Comparison of ENCODE assay signal across 2 cellular contexts in the genomic region with DNA sequence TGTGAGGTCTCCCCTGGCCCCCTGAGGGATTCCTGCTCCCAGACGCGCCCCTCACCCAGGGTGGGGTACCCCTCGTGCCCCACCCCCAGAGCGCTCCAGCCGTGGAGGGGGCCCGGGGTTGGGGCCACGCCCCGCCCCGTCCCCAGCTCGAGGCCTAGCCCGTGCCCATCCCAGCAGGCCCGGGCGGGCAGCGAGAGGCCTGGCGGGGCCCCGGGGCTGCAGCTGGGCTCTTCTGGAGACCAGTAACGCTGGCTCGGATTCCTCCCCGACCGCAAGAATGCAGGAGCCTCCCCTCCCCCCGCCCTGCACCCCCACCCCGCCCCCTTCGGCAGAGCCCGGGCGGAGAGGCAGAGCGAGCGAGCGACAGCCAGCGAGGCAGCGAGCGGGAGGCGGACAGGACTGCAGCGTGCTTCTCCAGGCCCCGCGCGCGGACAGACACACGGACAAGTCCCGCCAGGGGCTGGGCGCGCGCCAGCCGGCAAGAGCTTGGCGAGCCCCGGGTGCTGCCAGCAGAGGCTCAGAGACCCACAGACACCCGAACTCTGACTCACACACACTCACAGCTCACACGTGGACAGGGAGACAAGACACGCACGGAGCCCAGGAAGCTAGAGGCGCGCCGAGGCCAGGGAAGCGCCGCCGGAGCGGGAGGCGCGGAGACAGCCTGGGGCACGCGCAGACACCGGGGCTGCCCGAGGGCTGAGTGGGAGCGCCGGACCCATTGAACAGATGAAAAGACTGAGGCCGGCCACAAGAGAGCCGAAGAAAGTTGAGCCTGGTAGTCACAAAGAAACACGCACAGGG.
TF ChIP-seq lines count a peak whose summit lies in the region.

No MANE protein-coding gene starts in this region.

TF ChIP-seq in SK-N-SH, 30 proteins besides CTCF, POLR2A, EP300 and RAD21:
- TF ChIP-seq TCF12 (IDR thresholded peaks at IDR 0.05) (peak; percentile 31; the same call in 1 of the 2 replicates), MXI1 (IDR thresholded peaks at IDR 0.05; ENCODE audit: low read depth, low read length) (no peak), JUND (IDR thresholded peaks at IDR 0.05) (0 out of 2 replicates have a peak, but pooled peaks have one; percentile 9), FOXM1 (IDR thresholded peaks at IDR 0.05; ENCODE audit: low read depth) (0 out of 2 replicates have a peak, but pooled peaks have one; percentile 6), NFIC (IDR thresholded peaks at IDR 0.05; ENCODE audit: borderline replicate concordance) (peak; percentile 54; the same call in 1 of the 2 replicates), CHD2 (IDR thresholded peaks at IDR 0.05; ENCODE audit: low read length, partially characterized antibody) (no peak), TAF1 (IDR thresholded peaks at IDR 0.05; ENCODE audit: borderline replicate concordance, low read depth, low read length) (peak; percentile 49; the same call in 1 of the 2 replicates), TEAD4 (IDR thresholded peaks at IDR 0.05; ENCODE audit: borderline replicate concordance, insufficient read depth) (peak; percentile 50; the same call in 1 of the 2 replicates)
- TF ChIP-seq, protein P1, sequence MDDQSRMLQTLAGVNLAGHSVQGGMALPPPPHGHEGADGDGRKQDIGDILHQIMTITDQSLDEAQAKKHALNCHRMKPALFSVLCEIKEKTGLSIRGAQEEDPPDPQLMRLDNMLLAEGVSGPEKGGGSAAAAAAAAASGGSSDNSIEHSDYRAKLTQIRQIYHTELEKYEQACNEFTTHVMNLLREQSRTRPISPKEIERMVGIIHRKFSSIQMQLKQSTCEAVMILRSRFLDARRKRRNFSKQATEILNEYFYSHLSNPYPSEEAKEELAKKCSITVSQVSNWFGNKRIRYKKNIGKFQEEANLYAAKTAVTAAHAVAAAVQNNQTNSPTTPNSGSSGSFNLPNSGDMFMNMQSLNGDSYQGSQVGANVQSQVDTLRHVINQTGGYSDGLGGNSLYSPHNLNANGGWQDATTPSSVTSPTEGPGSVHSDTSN (IDR thresholded peaks at IDR 0.05) = peak; percentile 5; the same call in 1 of the 2 replicates

TF ChIP-seq in K562, 482 proteins besides CTCF, POLR2A, EP300 and RAD21 (continues in another document):
- TF ChIP-seq YBX1 (IDR thresholded peaks at IDR 0.05) = no peak
- no peak for TF ChIP-seq SREBF2 (CRISPR knock-in tag; IDR thresholded peaks at IDR 0.05)
- no peak for TF ChIP-seq ZC3H11A (IDR thresholded peaks at IDR 0.05; ENCODE audit: low read depth, low read length)
- TF ChIP-seq THRAP3 (IDR thresholded peaks at IDR 0.05; ENCODE audit: borderline replicate concordance) = no peak
- peak; percentile 73 for TF ChIP-seq FOSL1 (tag; conservative IDR thresholded peaks at IDR 0.05)
- no peak for TF ChIP-seq SIN3B (IDR thresholded peaks at IDR 0.05; ENCODE audit: low read depth)
- peak; percentile 63 for TF ChIP-seq ZFX (CRISPR knock-in tag; IDR thresholded peaks at IDR 0.05)
- TF ChIP-seq, protein P2, sequence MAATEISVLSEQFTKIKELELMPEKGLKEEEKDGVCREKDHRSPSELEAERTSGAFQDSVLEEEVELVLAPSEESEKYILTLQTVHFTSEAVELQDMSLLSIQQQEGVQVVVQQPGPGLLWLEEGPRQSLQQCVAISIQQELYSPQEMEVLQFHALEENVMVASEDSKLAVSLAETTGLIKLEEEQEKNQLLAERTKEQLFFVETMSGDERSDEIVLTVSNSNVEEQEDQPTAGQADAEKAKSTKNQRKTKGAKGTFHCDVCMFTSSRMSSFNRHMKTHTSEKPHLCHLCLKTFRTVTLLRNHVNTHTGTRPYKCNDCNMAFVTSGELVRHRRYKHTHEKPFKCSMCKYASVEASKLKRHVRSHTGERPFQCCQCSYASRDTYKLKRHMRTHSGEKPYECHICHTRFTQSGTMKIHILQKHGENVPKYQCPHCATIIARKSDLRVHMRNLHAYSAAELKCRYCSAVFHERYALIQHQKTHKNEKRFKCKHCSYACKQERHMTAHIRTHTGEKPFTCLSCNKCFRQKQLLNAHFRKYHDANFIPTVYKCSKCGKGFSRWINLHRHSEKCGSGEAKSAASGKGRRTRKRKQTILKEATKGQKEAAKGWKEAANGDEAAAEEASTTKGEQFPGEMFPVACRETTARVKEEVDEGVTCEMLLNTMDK (IDR thresholded peaks at IDR 0.05; ENCODE audit: borderline replicate concordance, insufficient read depth, low read depth, low read length, poor library complexity, severe bottlenecking) = no peak
- TF ChIP-seq, protein P3, sequence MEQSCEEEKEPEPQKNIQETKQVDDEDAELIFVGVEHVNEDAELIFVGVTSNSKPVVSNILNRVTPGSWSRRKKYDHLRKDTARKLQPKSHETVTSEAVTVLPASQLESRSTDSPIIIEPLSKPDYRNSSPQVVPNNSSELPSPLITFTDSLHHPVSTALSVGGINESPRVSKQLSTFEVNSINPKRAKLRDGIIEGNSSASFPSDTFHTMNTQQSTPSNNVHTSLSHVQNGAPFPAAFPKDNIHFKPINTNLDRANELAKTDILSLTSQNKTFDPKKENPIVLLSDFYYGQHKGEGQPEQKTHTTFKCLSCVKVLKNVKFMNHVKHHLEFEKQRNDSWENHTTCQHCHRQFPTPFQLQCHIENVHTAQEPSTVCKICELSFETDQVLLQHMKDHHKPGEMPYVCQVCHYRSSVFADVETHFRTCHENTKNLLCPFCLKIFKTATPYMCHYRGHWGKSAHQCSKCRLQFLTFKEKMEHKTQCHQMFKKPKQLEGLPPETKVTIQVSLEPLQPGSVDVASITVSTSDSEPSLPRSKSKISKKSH (CRISPR knock-in tag; IDR thresholded peaks at IDR 0.05) = no peak
- TF ChIP-seq SMAD4 (CRISPR knock-in tag; conservative IDR thresholded peaks at IDR 0.05) = peak; percentile 26; the same call in 1 of the 2 replicates
- TF ChIP-seq HDAC1 (IDR thresholded peaks at IDR 0.05) = peak; percentile 72 to 83; a peak in 3 of 4 replicates
- TF ChIP-seq NCOA4 (IDR thresholded peaks at IDR 0.05; ENCODE audit: partially characterized antibody) = peak; percentile 51
- TF ChIP-seq, protein P4, sequence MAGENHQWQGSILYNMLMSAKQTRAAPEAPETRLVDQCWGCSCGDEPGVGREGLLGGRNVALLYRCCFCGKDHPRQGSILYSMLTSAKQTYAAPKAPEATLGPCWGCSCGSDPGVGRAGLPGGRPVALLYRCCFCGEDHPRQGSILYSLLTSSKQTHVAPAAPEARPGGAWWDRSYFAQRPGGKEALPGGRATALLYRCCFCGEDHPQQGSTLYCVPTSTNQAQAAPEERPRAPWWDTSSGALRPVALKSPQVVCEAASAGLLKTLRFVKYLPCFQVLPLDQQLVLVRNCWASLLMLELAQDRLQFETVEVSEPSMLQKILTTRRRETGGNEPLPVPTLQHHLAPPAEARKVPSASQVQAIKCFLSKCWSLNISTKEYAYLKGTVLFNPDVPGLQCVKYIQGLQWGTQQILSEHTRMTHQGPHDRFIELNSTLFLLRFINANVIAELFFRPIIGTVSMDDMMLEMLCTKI (IDR thresholded peaks at IDR 0.05; ENCODE audit: partially characterized antibody) = no peak
- no peak for TF ChIP-seq ZFP1 (CRISPR knock-in tag; IDR thresholded peaks at IDR 0.05)
- TF ChIP-seq NR1H2 (CRISPR knock-in tag; IDR thresholded peaks at IDR 0.05) = no peak
- peak; percentile 72; the same call in 1 of the 2 replicates for TF ChIP-seq SAFB (IDR thresholded peaks at IDR 0.05; ENCODE audit: borderline replicate concordance, low read depth, low read length)
- no peak for TF ChIP-seq HNRNPH1 (optimal IDR thresholded peaks at IDR 0.05; ENCODE audit: low read depth, low read length)
- TF ChIP-seq SMARCE1 (IDR thresholded peaks at IDR 0.05) = 0 out of 2 replicates have a peak, but pooled peaks have one; percentile 15
- no peak for TF ChIP-seq PPARD (CRISPR knock-in tag; IDR thresholded peaks at IDR 0.05)
- TF ChIP-seq JUN (IDR thresholded peaks at IDR 0.05; ENCODE audit: borderline replicate concordance, low read depth, low read length) = 0 out of 2 replicates have a peak, but pooled peaks have one; percentile 5
- 0 out of 2 replicates have a peak, but pooled peaks have one; percentile 31 for TF ChIP-seq JUN (CRISPR knock-in tag; IDR thresholded peaks at IDR 0.05; ENCODE audit: borderline replicate concordance)
- TF ChIP-seq FOXP1 (CRISPR knock-in tag; IDR thresholded peaks at IDR 0.05) = no peak
- TF ChIP-seq EZH2 (IDR thresholded peaks at IDR 0.05; ENCODE audit: borderline replicate concordance, low read depth, low read length) = no peak
- TF ChIP-seq, protein P5, sequence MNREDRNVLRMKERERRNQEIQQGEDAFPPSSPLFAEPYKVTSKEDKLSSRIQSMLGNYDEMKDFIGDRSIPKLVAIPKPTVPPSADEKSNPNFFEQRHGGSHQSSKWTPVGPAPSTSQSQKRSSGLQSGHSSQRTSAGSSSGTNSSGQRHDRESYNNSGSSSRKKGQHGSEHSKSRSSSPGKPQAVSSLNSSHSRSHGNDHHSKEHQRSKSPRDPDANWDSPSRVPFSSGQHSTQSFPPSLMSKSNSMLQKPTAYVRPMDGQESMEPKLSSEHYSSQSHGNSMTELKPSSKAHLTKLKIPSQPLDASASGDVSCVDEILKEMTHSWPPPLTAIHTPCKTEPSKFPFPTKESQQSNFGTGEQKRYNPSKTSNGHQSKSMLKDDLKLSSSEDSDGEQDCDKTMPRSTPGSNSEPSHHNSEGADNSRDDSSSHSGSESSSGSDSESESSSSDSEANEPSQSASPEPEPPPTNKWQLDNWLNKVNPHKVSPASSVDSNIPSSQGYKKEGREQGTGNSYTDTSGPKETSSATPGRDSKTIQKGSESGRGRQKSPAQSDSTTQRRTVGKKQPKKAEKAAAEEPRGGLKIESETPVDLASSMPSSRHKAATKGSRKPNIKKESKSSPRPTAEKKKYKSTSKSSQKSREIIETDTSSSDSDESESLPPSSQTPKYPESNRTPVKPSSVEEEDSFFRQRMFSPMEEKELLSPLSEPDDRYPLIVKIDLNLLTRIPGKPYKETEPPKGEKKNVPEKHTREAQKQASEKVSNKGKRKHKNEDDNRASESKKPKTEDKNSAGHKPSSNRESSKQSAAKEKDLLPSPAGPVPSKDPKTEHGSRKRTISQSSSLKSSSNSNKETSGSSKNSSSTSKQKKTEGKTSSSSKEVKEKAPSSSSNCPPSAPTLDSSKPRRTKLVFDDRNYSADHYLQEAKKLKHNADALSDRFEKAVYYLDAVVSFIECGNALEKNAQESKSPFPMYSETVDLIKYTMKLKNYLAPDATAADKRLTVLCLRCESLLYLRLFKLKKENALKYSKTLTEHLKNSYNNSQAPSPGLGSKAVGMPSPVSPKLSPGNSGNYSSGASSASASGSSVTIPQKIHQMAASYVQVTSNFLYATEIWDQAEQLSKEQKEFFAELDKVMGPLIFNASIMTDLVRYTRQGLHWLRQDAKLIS (CRISPR knock-in tag; IDR thresholded peaks at IDR 0.05) = peak; percentile 60; the same call in 1 of the 2 replicates
- TF ChIP-seq CREB1 (IDR thresholded peaks at IDR 0.05) = no peak
- TF ChIP-seq CREB1 (CRISPR knock-in tag; IDR thresholded peaks at IDR 0.05) = no peak; the same call in 1 of the 2 replicates
- no peak for TF ChIP-seq KLF16 (IDR thresholded peaks at IDR 0.05)
- TF ChIP-seq, protein P6, sequence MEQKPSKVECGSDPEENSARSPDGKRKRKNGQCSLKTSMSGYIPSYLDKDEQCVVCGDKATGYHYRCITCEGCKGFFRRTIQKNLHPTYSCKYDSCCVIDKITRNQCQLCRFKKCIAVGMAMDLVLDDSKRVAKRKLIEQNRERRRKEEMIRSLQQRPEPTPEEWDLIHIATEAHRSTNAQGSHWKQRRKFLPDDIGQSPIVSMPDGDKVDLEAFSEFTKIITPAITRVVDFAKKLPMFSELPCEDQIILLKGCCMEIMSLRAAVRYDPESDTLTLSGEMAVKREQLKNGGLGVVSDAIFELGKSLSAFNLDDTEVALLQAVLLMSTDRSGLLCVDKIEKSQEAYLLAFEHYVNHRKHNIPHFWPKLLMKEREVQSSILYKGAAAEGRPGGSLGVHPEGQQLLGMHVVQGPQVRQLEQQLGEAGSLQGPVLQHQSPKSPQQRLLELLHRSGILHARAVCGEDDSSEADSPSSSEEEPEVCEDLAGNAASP (IDR thresholded peaks at IDR 0.05) = no peak
- no peak for TF ChIP-seq IRF2 (CRISPR knock-in tag; IDR thresholded peaks at IDR 0.05)
- peak; percentile 77 for TF ChIP-seq RBFOX2 (IDR thresholded peaks at IDR 0.05; ENCODE audit: low read depth, low read length)
- TF ChIP-seq ZC3H4 (CRISPR knock-in tag; IDR thresholded peaks at IDR 0.05; ENCODE audit: borderline replicate concordance) = no peak
- TF ChIP-seq NELFE (IDR thresholded peaks at IDR 0.05; ENCODE audit: insufficient read depth, insufficient read length) = no peak
- TF ChIP-seq, protein P7, sequence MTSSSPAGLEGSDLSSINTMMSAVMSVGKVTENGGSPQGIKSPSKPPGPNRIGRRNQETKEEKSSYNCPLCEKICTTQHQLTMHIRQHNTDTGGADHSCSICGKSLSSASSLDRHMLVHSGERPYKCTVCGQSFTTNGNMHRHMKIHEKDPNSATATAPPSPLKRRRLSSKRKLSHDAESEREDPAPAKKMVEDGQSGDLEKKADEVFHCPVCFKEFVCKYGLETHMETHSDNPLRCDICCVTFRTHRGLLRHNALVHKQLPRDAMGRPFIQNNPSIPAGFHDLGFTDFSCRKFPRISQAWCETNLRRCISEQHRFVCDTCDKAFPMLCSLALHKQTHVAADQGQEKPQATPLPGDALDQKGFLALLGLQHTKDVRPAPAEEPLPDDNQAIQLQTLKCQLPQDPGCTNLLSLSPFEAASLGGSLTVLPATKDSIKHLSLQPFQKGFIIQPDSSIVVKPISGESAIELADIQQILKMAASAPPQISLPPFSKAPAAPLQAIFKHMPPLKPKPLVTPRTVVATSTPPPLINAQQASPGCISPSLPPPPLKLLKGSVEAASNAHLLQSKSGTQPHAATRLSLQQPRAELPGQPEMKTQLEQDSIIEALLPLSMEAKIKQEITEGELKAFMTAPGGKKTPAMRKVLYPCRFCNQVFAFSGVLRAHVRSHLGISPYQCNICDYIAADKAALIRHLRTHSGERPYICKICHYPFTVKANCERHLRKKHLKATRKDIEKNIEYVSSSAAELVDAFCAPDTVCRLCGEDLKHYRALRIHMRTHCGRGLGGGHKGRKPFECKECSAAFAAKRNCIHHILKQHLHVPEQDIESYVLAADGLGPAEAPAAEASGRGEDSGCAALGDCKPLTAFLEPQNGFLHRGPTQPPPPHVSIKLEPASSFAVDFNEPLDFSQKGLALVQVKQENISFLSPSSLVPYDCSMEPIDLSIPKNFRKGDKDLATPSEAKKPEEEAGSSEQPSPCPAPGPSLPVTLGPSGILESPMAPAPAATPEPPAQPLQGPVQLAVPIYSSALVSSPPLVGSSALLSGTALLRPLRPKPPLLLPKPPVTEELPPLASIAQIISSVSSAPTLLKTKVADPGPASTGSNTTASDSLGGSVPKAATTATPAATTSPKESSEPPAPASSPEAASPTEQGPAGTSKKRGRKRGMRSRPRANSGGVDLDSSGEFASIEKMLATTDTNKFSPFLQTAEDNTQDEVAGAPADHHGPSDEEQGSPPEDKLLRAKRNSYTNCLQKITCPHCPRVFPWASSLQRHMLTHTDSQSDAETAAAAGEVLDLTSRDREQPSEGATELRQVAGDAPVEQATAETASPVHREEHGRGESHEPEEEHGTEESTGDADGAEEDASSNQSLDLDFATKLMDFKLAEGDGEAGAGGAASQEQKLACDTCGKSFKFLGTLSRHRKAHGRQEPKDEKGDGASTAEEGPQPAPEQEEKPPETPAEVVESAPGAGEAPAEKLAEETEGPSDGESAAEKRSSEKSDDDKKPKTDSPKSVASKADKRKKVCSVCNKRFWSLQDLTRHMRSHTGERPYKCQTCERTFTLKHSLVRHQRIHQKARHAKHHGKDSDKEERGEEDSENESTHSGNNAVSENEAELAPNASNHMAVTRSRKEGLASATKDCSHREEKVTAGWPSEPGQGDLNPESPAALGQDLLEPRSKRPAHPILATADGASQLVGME (CRISPR knock-in tag; IDR thresholded peaks at IDR 0.05) = no peak
- TF ChIP-seq, protein P8, sequence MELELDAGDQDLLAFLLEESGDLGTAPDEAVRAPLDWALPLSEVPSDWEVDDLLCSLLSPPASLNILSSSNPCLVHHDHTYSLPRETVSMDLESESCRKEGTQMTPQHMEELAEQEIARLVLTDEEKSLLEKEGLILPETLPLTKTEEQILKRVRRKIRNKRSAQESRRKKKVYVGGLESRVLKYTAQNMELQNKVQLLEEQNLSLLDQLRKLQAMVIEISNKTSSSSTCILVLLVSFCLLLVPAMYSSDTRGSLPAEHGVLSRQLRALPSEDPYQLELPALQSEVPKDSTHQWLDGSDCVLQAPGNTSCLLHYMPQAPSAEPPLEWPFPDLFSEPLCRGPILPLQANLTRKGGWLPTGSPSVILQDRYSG (tag; conservative IDR thresholded peaks at IDR 0.05; ENCODE audit: low read depth) = no peak
